In genomic region chr19:35133826-35134225, GRCh38 we compare ENCODE assay signal across 22 cellular contexts. TPM values are rescaled to one million over a fixed set of nuclear protein-coding genes. Genes with fewer than 3 reads are reported as not detected.
DNase-seq lines count a peak whose midpoint lies in the region; ATAC-seq and TF ChIP-seq lines count a peak whose summit lies in the region.
"Had no signal": no experiment of that assay in that cellular context is flagged by ENCODE, and none has a peak within 500 bp of the region (broad histone marks: within the 10 kb centered on the region; RNA-seq: fewer than 3 reads in every experiment).

No MANE protein-coding gene starts in this region.

- POLR2A ChIA-PET in RWPE1 (lab: Yijun Ruan, JAX; ENCODE audit: low non-redundant PET) = interaction anchor here (1.2 kb wide), 1 partner anchor 9 kb away, joined by 3 read pairs; no protein-coding TSS in a partner anchor

- H3K4me1 ChIP-seq in mucosa of descending colon (ENCODE audit: low read depth) (peaks cover 27% of the 10 kb centered on the region), tibial nerve (peaks cover 0 to 58% (median 29%) of the 10 kb centered on the region in 4 donors)
- H3K4me1 ChIP-seq: parathyroid adenoma had no signal

- H3K27ac ChIP-seq in RWPE1 (0 out of 2 replicates have a peak overlapping the region, but pooled peaks have one; percentile 17), caudate nucleus (ENCODE audit: low read depth, low read length) (peak overlapping the region; percentile 90), tibial nerve (peak overlapping the region; percentile 88 to 99 (median 96))
- H3K27ac ChIP-seq: HL-60, parathyroid adenoma had no signal

- WGBS in tibial nerve, 2 donors = 33 to 43% methylated on average over 9 to 11 of the region's 11 CpGs

- TF ChIP-seq POLR2A in tibial nerve (IDR thresholded peaks at IDR 0.05) = peak in 1 of 2 donors; percentile 9

- CTCF ChIA-PET in RWPE1 (lab: Yijun Ruan, JAX) = interaction anchor here (0.6 to 5.8 kb wide), 4 partner anchors 14 to 90 kb away, joined by 3 to 42 read pairs (median 20); partner anchors contain the start of gene FXYD3

- H3K9me3 ChIP-seq in mucosa of descending colon (no peaks in the 10 kb centered on the region), tibial nerve (no peaks in the 10 kb centered on the region)

- no peaks in the 10 kb centered on the region for H3K27me3 ChIP-seq in tibial nerve

- DNase-seq in RWPE1 (ENCODE audit: low spot score) = no peak
- DNase-seq in caudate nucleus (lab: John Stamatoyannopoulos, UW) = peak in 3 of 61 donors; percentile 19 to 37 (median 34)
- DNase-seq in mucosa of descending colon = peak in 2 of 3 donors; percentile 21 to 47
- DNase-seq in tibial nerve (ENCODE audit: low spot score in 2 of 2) = no peak
- DNase-seq in NCI-H1417 treated with DMSO at 0.1 percent for 48 hours (lab: John Stamatoyannopoulos, UW) = no peak
- DNase-seq: activated CD4-positive, alpha-beta T cell treated with anti-CD3 and anti-CD28 coated beads, Interleukin-2, amount 10 ng/mL, durations not matched to agents 7 days and 5 days; activated naive CD4-positive, alpha-beta T cell treated with anti-CD3 and anti-CD28 coated beads for 36 hours; activated T-cell treated with anti-CD3 and anti-CD28 coated beads, Interleukin-2, amount 50 U/mL, for 72 hours; HCEC 1CT; NCI-H1092; NCI-H2029; NCI-H69; RPMI8226; stimulated activated naive CD8-positive, alpha-beta T cell treated with anti-CD3 and anti-CD28 coated beads, Interleukin-15, amount 100 ng/mL, for 72 hours had no signal

- H3K36me3 ChIP-seq in mucosa of descending colon (ENCODE audit: low read depth) = no peaks in the 10 kb centered on the region
- H3K36me3 ChIP-seq in tibial nerve = peaks cover 0 to 21% (median 0%) of the 10 kb centered on the region in 3 donors

- intact Hi-C loops in mucosa of descending colon (cut with DNase I, micrococcal nuclease) = no loop called here

- TF ChIP-seq EP300 in tibial nerve (IDR thresholded peaks at IDR 0.05) = peak in 1 of 2 donors; percentile 12

- TF ChIP-seq CTCF in RWPE1 (conservative IDR thresholded peaks at IDR 0.05; ENCODE audit: low read depth) (no peak), mucosa of descending colon (IDR thresholded peaks at IDR 0.05) (no peak), tibial nerve (IDR thresholded peaks at IDR 0.05) (no peak)

- ATAC-seq in mucosa of descending colon = no peak
- no peak for ATAC-seq in GM19395 (IDR thresholded peaks at IDR 0.05; ENCODE audit: unreplicated experiment)
- ATAC-seq in GM21390 (IDR thresholded peaks at IDR 0.05; ENCODE audit: unreplicated experiment) = no peak
- ATAC-seq: activated T-cell treated with anti-CD3 and anti-CD28 coated beads, Interleukin-2, amount 50 U/mL, for 72 hours; left colon; natural killer cell treated with Interleukin-12 subunit alpha and Interleukin-12 subunit beta and Interleukin-15 and Interleukin-18, amount 100 ng/mL, for 72 hours; sciatic nerve; stimulated activated naive CD8-positive, alpha-beta T cell treated with anti-CD3 and anti-CD28 coated beads, Interleukin-15, amount 100 ng/mL, for 72 hours had no signal

- no peak overlapping the region for H3K4me3 ChIP-seq in mucosa of descending colon
- peak overlapping the region; percentile 40 to 62 (median 50) for H3K4me3 ChIP-seq in tibial nerve

RNA-seq across cellular contexts. Expression of gene LGI4, which starts 1.0 kb away (rescaled TPM):
- 10 to 100 TPM; 14.1 to 38.8 (median 31.1) TPM for total RNA-seq in mucosa of descending colon
- 100 to 1,000 TPM; 207 to 323 (median 302) TPM for total RNA-seq in tibial nerve
- total RNA-seq: dermis microvascular lymphatic vessel endothelial cell; natural killer cell treated with Interleukin-12 subunit alpha and Interleukin-12 subunit beta and Interleukin-15 and Interleukin-18, amount 100 ng/mL, for 72 hours had no signal

RNA-seq across cellular contexts. Expression of gene FXYD1, which starts 4.8 kb away (rescaled TPM):
- total RNA-seq in mucosa of descending colon (10 to 100 TPM; 13.3 to 71.0 (median 15.4) TPM), tibial nerve (100 to 1,000 TPM in 1 of 4 donors, 10 to 100 TPM in 3; 72.9 to 193 (median 84.9) TPM)
- total RNA-seq: dermis microvascular lymphatic vessel endothelial cell; natural killer cell treated with Interleukin-12 subunit alpha and Interleukin-12 subunit beta and Interleukin-15 and Interleukin-18, amount 100 ng/mL, for 72 hours had no signal

RNA-seq across cellular contexts. Expression of gene FXYD7, which starts 9.2 kb away (rescaled TPM):
- total RNA-seq in mucosa of descending colon = 1 to 10 TPM in 1 of 3 donors, not detected in 2; 1.5 TPM
- 1 to 10 TPM in 3 of 4 donors, not detected in 1; 2.5 to 5.9 (median 5.7) TPM for total RNA-seq in tibial nerve
- total RNA-seq: dermis microvascular lymphatic vessel endothelial cell; left colon; natural killer cell treated with Interleukin-12 subunit alpha and Interleukin-12 subunit beta and Interleukin-15 and Interleukin-18, amount 100 ng/mL, for 72 hours had no signal

RNA-seq across cellular contexts. Expression of gene FXYD3, which starts 18.2 kb away (rescaled TPM):
- total RNA-seq in mucosa of descending colon = 1,000 to 10,000 TPM; 1,086 to 3,973 (median 3,185) TPM
- total RNA-seq in tibial nerve = 10 to 100 TPM; 10.8 to 33.9 (median 16.6) TPM
- total RNA-seq: activated CD4-positive, alpha-beta T cell treated with anti-CD3 and anti-CD28 coated beads, Interleukin-2, amount 10 ng/mL, durations not matched to agents 7 days and 5 days; activated naive CD4-positive, alpha-beta T cell treated with anti-CD3 and anti-CD28 coated beads for 36 hours; activated T-cell treated with anti-CD3 and anti-CD28 coated beads, Interleukin-2, amount 50 U/mL, for 72 hours; dermis microvascular lymphatic vessel endothelial cell; natural killer cell treated with Interleukin-12 subunit alpha and Interleukin-12 subunit beta and Interleukin-15 and Interleukin-18, amount 100 ng/mL, for 72 hours had no signal

RNA-seq across cellular contexts. Expression of gene FXYD5, which starts 20.7 kb away (rescaled TPM):
- 10 to 100 TPM in 2 of 3 donors, 1 to 10 TPM in 1; 9.1 to 20.8 (median 17.9) TPM for total RNA-seq in mucosa of descending colon
- 10 to 100 TPM; 19.9 to 53.4 (median 37.5) TPM for total RNA-seq in tibial nerve

Comparison
In these comparisons a context has a peak if more than half of its experiments do, and no peak if none do; other contexts are left out.
1. DNase-seq: peak in mucosa of descending colon (2 of 3); none in RWPE1 (single experiment), tibial nerve (0 of 2) and NCI-H1417 treated with DMSO at 0.1 percent for 48 hours (single experiment).
2. H3K27ac ChIP-seq: peak in every context shown above with its lines; median percentile 96 in tibial nerve; 90 in caudate nucleus; 17 in RWPE1.
3. RNA of gene LGI4, which starts 1.0 kb away (total RNA-seq): 207 to 323 TPM in tibial nerve; 14.1 to 38.8 TPM in mucosa of descending colon; every median in the first group is over 4 times any median in the second.